In genomic region chr5:7941692-7942091, GRCh38 we compare ENCODE assay signal across 18 cellular contexts.
"Had no signal": no experiment of that assay in that cellular context is flagged by ENCODE, and none has a peak within 500 bp of the region (broad histone marks: within the 10 kb centered on the region; RNA-seq: fewer than 3 reads in every experiment).

No MANE protein-coding gene starts in this region.

- ATAC-seq: activated CD4-positive, alpha-beta T cell treated with anti-CD3 and anti-CD28 coated beads for 36 hours; gastrocnemius medialis; left ventricle myocardium superior; WTC11 had no signal

- H3K27me3 ChIP-seq: gastrocnemius medialis, right atrium auricular region, transverse colon, vagina had no signal

- H3K4me3 Mint-ChIP-seq: activated CD4-positive, alpha-beta T cell treated with anti-CD3 and anti-CD28 coated beads for 36 hours; activated naive CD8-positive, alpha-beta T cell; activated T-helper 1 cell treated with anti-CD3 and anti-CD28 coated beads, Interleukin-12 subunit alpha, Interleukin-12 subunit beta, Interleukin-2, Interleukin-4 antibody, amounts not matched to agents 30 ng/mL and 10 ng/mL and 1 ng/mL, durations not matched to agents 14 hours and 24 hours and 36 hours; immature natural killer cell; nephron progenitor cell; WTC11 had no signal

- H3K27ac Mint-ChIP-seq: activated CD4-positive, alpha-beta T cell treated with anti-CD3 and anti-CD28 coated beads for 36 hours; activated naive CD8-positive, alpha-beta T cell; activated T-helper 1 cell treated with anti-CD3 and anti-CD28 coated beads, Interleukin-12 subunit alpha, Interleukin-12 subunit beta, Interleukin-2, Interleukin-4 antibody, amounts not matched to agents 30 ng/mL and 10 ng/mL and 1 ng/mL, durations not matched to agents 14 hours and 24 hours and 36 hours; immature natural killer cell; nephron progenitor cell; progenitor cell of endocrine pancreas; WTC11 had no signal

- H3K4me3 ChIP-seq: gastrocnemius medialis, right atrium auricular region, transverse colon, vagina had no signal

- H3K9me3 ChIP-seq: gastrocnemius medialis, right atrium auricular region, transverse colon, vagina had no signal

- H3K36me3 ChIP-seq: gastrocnemius medialis, right atrium auricular region, transverse colon, vagina had no signal

- DNase-seq: activated CD4-positive, alpha-beta T cell treated with anti-CD3 and anti-CD28 coated beads for 36 hours; activated CD4-positive, alpha-beta T cell treated with anti-CD3 and anti-CD28 coated beads, Interleukin-2, amount 50 U/mL, for 48 hours; activated gamma-delta T cell treated with Interleukin-2 at 50 U/mL for 16 hours; activated T-cell treated with anti-CD3 and anti-CD28 coated beads for 4 hours; effector CD8-positive, alpha-beta T cell; gastrocnemius medialis; immature natural killer cell; left ventricle myocardium superior; nephron progenitor cell; stimulated activated CD4-positive, alpha-beta T cell treated with anti-CD3 and anti-CD28 coated beads, Interleukin-2, amount 100 ng/mL, for 24 hours; stimulated activated naive CD4-positive, alpha-beta T cell treated with Interleukin-2 at 50 U/mL for 16 hours; transverse colon had no signal

- H3K27ac ChIP-seq: gastrocnemius medialis, right atrium auricular region, transverse colon, vagina had no signal

- H3K9me3 Mint-ChIP-seq: activated T-helper 1 cell treated with anti-CD3 and anti-CD28 coated beads, Interleukin-12 subunit alpha, Interleukin-12 subunit beta, Interleukin-2, Interleukin-4 antibody, amounts not matched to agents 30 ng/mL and 10 ng/mL and 1 ng/mL, durations not matched to agents 14 hours and 24 hours and 36 hours; nephron progenitor cell; WTC11 had no signal

- H3K4me1 Mint-ChIP-seq: activated CD4-positive, alpha-beta T cell treated with anti-CD3 and anti-CD28 coated beads for 36 hours; immature natural killer cell; nephron progenitor cell; WTC11 had no signal

- H3K4me1 ChIP-seq: gastrocnemius medialis, right atrium auricular region, transverse colon, vagina had no signal

- H3K36me3 Mint-ChIP-seq: activated naive CD8-positive, alpha-beta T cell; immature natural killer cell; WTC11 had no signal
